ENCODE assay signal across 8 cellular contexts in genomic region chr10:114520453-114520852, GRCh38.
DNase-seq lines count a peak whose midpoint lies in the region; ATAC-seq and TF ChIP-seq lines count a peak whose summit lies in the region.

No MANE protein-coding gene starts in this region.

- H3K27me3 ChIP-seq in right cardiac atrium (ENCODE audit: control insufficient read depth, insufficient read depth) (no peaks in the 10 kb centered on the region), upper lobe of left lung (no peaks in the 10 kb centered on the region)

- no peak for DNase-seq in activated T-cell treated with anti-CD3 and anti-CD28 coated beads, Interleukin-2, amount 50 U/mL, for 4 hours
- DNase-seq in activated T-cell treated with anti-CD3 and anti-CD28 coated beads, Interleukin-2, amount 50 U/mL, for 48 hours, result no peak
- DNase-seq in WTC11 (ENCODE audit: low spot score) (no peak), right cardiac atrium (peak in 1 of 3 donors; percentile 44), upper lobe of left lung (peak in 1 of 2 donors; percentile 58), GM20000 (ENCODE audit: low spot score) (no peak)

- H3K4me1 Mint-ChIP-seq in activated T-cell treated with anti-CD3 and anti-CD28 coated beads, Interleukin-2, amount 50 U/mL, for 4 hours (ENCODE audit: low read depth), result peaks cover 95% of the 10 kb centered on the region
- H3K4me1 Mint-ChIP-seq in WTC11, result peaks cover 83% of the 10 kb centered on the region

- CTCF ChIA-PET in WTC11 (lab: Charles Lee), result interaction anchor here (1.2 kb wide), 1 partner anchor 49 kb away, joined by 5 read pairs; no protein-coding TSS in a partner anchor

- H3K4me3 ChIP-seq in right cardiac atrium (ENCODE audit: low read length) (no peak overlapping the region), upper lobe of left lung (no peak overlapping the region)

- intact Hi-C loops in right cardiac atrium (cut with DNase I), result loop anchor here in 1 of 4 donors (5.0 kb wide), 1 partner anchor 33 kb away; no protein-coding TSS in a partner anchor

- no peak for TF ChIP-seq POLR2A in upper lobe of left lung (IDR thresholded peaks at IDR 0.05)

- no peaks in the 10 kb centered on the region for H3K36me3 ChIP-seq in upper lobe of left lung

- H3K9me3 ChIP-seq in right cardiac atrium (ENCODE audit: control insufficient read depth, low read length), result no peaks in the 10 kb centered on the region
- H3K9me3 ChIP-seq in upper lobe of left lung, result no peaks in the 10 kb centered on the region

- H3K9me3 Mint-ChIP-seq in activated T-cell treated with anti-CD3 and anti-CD28 coated beads, Interleukin-2, amount 50 U/mL, for 4 hours, result no peaks in the 10 kb centered on the region
- H3K9me3 Mint-ChIP-seq in WTC11, result no peaks in the 10 kb centered on the region

- TF ChIP-seq CTCF in WTC11 (IDR thresholded peaks at IDR 0.05), result no peak
- TF ChIP-seq CTCF in upper lobe of left lung (IDR thresholded peaks at IDR 0.05), result no peak
- TF ChIP-seq CTCF in GM20000 (IDR thresholded peaks at IDR 0.05; ENCODE audit: extremely low read depth, missing control alignments), result no peak

- 33% methylated on average over 4 of the region's 4 CpGs for WGBS in right cardiac atrium
- 39 to 46% methylated on average over 4 of the region's 4 CpGs for WGBS in upper lobe of left lung, 2 donors

- no peaks in the 10 kb centered on the region for H3K27me3 Mint-ChIP-seq in activated T-cell treated with anti-CD3 and anti-CD28 coated beads, Interleukin-2, amount 50 U/mL, for 4 hours (ENCODE audit: low read depth)
- no peaks in the 10 kb centered on the region for H3K27me3 Mint-ChIP-seq in WTC11 (ENCODE audit: low read depth)

- peak overlapping the region; percentile 23 for H3K27ac ChIP-seq in right cardiac atrium (ENCODE audit: low read length)
- H3K27ac ChIP-seq in upper lobe of left lung, result peak overlapping the region in 2 of 4 donors; percentile 47 to 50

- POLR2A ChIA-PET in WTC11 (lab: Charles Lee), result no interaction called here

- H3K4me1 ChIP-seq in right cardiac atrium (ENCODE audit: control insufficient read depth, insufficient read depth, low read length) (peaks cover 17% of the 10 kb centered on the region), upper lobe of left lung (peaks cover 7 to 29% (median 18%) of the 10 kb centered on the region in 4 donors)

- peaks cover 26% of the 10 kb centered on the region for H3K36me3 Mint-ChIP-seq in activated T-cell treated with anti-CD3 and anti-CD28 coated beads, Interleukin-2, amount 50 U/mL, for 4 hours (ENCODE audit: insufficient read depth)
- H3K36me3 Mint-ChIP-seq in WTC11, result no peaks in the 10 kb centered on the region; the same call in 1 of the 2 replicates

- ATAC-seq in activated T-cell treated with anti-CD3 and anti-CD28 coated beads, Interleukin-2, amount 50 U/mL, for 4 hours, result no peak
- ATAC-seq in WTC11 (no peak), right cardiac atrium (peak in 1 of 2 donors; percentile 41), upper lobe of left lung (ENCODE audit: low FRiP score in 2 of 2) (peak; percentile 42 to 61), HG02642 (IDR thresholded peaks at IDR 0.05; ENCODE audit: poor library complexity, unreplicated experiment) (no peak)
- no peak for ATAC-seq in activated CD4-positive, CD25-positive, alpha-beta regulatory T cell treated with anti-CD3 and anti-CD28 coated beads, Interleukin-2, amount 50 U/mL, for 24 hours

- H3K4me3 Mint-ChIP-seq in activated T-cell treated with anti-CD3 and anti-CD28 coated beads, Interleukin-2, amount 50 U/mL, for 4 hours, result peak overlapping the region; percentile 9
- no peak overlapping the region for H3K4me3 Mint-ChIP-seq in WTC11

- TF ChIP-seq EP300 in upper lobe of left lung (IDR thresholded peaks at IDR 0.05), result peak in 1 of 4 donors; percentile 77

- peak overlapping the region; percentile 78; the same call in 1 of the 2 replicates for H3K27ac Mint-ChIP-seq in WTC11

TF ChIP-seq in WTC11, 78 proteins besides CTCF, POLR2A, EP300 and RAD21:
- no peak for TF ChIP-seq FOXJ3 (CRISPR knock-in tag; IDR thresholded peaks at IDR 0.05; ENCODE audit: borderline replicate concordance)
- TF ChIP-seq GTF2I (CRISPR knock-in tag; conservative IDR thresholded peaks at IDR 0.05), result peak; percentile 79; the same call in 1 of the 2 replicates

Comparison
In these comparisons a context has a peak if more than half of its experiments do, and no peak if none do; other contexts are left out.
1. ATAC-seq: peak in upper lobe of left lung (2 of 2); none in activated T-cell treated with anti-CD3 and anti-CD28 coated beads, Interleukin-2, amount 50 U/mL, for 4 hours (0 of 2), WTC11 (single experiment), activated CD4-positive, CD25-positive, alpha-beta regulatory T cell treated with anti-CD3 and anti-CD28 coated beads, Interleukin-2, amount 50 U/mL, for 24 hours (0 of 2) and HG02642 (single experiment).